Comparison of ENCODE assay signal across 17 cellular contexts in the genomic region with DNA sequence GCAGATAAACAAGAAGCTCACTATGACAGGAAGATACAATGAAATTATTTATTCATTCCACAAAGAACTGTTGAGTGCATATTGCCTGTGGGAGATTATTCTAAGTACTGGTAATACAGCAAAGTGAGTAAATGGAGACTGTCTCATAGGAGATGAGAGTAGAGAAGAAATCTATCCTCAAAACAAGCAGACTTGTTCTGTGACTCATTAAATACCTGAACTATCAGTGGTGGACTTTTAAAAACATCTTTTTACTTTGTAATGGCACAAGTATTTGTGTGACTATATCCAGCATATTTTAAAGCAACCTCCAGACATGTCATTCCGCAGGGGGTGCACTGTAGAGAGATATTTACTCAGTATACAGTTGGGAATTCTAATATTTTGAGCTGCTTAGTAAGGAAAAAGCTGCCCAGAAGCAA.
DNase-seq lines count a peak whose midpoint lies in the region; ATAC-seq, FAIRE-seq and TF ChIP-seq lines count a peak whose summit lies in the region.
"Had no signal": no experiment of that assay in that cellular context is flagged by ENCODE, and none has a peak within 500 bp of the region (broad histone marks: within the 10 kb centered on the region; RNA-seq: fewer than 3 reads in every experiment).

No MANE protein-coding gene starts in this region.

- FAIRE-seq in H54 (lab: Jason Lieb, UNC): no peak

- H3K9me3 ChIP-seq in lower lobe of right lung: no peaks in the 10 kb centered on the region
- H3K9me3 ChIP-seq: Caco-2, heart left ventricle had no signal

- no peaks in the 10 kb centered on the region for H3K27me3 ChIP-seq in lower lobe of right lung (ENCODE audit: low read depth)
- H3K27me3 ChIP-seq: cardiac muscle cell, heart left ventricle had no signal

- TF ChIP-seq POLR2A in H54 (IDR thresholded peaks at IDR 0.05; ENCODE audit: low read depth, low read length): no peak

- H3K4me3 ChIP-seq in foreskin fibroblast (ENCODE audit: low read depth in 1 of 2, low read length in 2 of 2): no peak overlapping the region
- no peak overlapping the region for H3K4me3 ChIP-seq in lower lobe of right lung
- H3K4me3 ChIP-seq: cardiac muscle cell, heart left ventricle had no signal

- H3K27ac ChIP-seq in lower lobe of right lung: no peak overlapping the region
- H3K27ac ChIP-seq: cardiac muscle cell, heart left ventricle had no signal

- peak; percentile 5 for DNase-seq in H54 (ENCODE audit: insufficient read length, low spot score)
- DNase-seq in amniotic stem cell (lab: John Stamatoyannopoulos, UW): peak; percentile 61
- DNase-seq in foreskin fibroblast: peak; percentile 57 to 74
- DNase-seq in lower lobe of right lung: no peak
- no peak for DNase-seq in left lobe of liver (ENCODE audit: low spot score)
- no peak for DNase-seq in DMS153 (lab: John Stamatoyannopoulos, UW)
- DNase-seq: activated CD4-positive, alpha-beta memory T cell treated with anti-CD3 and anti-CD28 coated beads for 36 hours; Caco-2; endodermal cell; H7; heart left ventricle; Karpas-422; NCI-H1436; stimulated activated CD4-positive, alpha-beta T cell treated with anti-CD3 and anti-CD28 coated beads, Interleukin-15, amount 100 ng/mL, for 24 hours had no signal

- no peak for TF ChIP-seq CTCF in foreskin fibroblast (IDR thresholded peaks at IDR 0.05; ENCODE audit: low read depth, low read length)
- no peak for TF ChIP-seq CTCF in lower lobe of right lung (IDR thresholded peaks at IDR 0.05)

- H3K4me1 ChIP-seq in lower lobe of right lung: no peaks in the 10 kb centered on the region
- H3K4me1 ChIP-seq: Caco-2, heart left ventricle had no signal

- intact Hi-C loops in lower lobe of right lung (cut with DNase I): no loop called here

- no peak for ATAC-seq in lower lobe of right lung
- no peak for ATAC-seq in GM19328 (IDR thresholded peaks at IDR 0.05; ENCODE audit: unreplicated experiment)
- ATAC-seq in left lobe of liver: no peak
- ATAC-seq: activated T-helper 17 cell treated with anti-CD3 and anti-CD28 coated beads, Interleukin-2, amount 50 U/mL, for 72 hours; heart left ventricle had no signal

- no peaks in the 10 kb centered on the region for H3K36me3 ChIP-seq in lower lobe of right lung
- H3K36me3 ChIP-seq: cardiac muscle cell, heart left ventricle had no signal

Comparison
In these comparisons a context has a peak if more than half of its experiments do, and no peak if none do; other contexts are left out.
1. DNase-seq: peak in H54 (single experiment), amniotic stem cell (single experiment) and foreskin fibroblast (2 of 2); none in lower lobe of right lung (single experiment), left lobe of liver (single experiment) and DMS153 (single experiment).